15 cellular contexts compared by ENCODE assay signal in the genomic region with DNA sequence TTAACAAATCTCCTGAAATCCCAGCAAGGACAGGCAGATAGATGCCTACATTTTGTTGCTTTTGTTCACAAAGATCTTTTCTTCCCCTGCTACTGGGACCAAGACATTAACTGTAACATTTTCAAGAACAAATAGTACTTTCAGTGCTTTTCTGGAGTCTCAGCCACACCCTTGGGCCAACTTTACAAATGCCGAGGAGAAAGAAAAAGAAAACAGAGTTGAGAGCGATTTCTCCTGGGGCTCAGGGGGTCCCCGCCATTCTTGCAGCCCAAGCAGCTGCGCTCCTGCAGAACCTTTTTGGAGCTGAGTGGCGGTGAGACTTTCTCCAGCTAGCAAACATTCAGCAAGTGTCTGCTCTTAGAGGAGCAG. TPM values are rescaled to one million over a fixed set of nuclear protein-coding genes. Genes with fewer than 3 reads are reported as not detected.
DNase-seq lines count a peak whose midpoint lies in the region; ATAC-seq and TF ChIP-seq lines count a peak whose summit lies in the region.
"Had no signal": no experiment of that assay in that cellular context is flagged by ENCODE, and none has a peak within 500 bp of the region (broad histone marks: within the 10 kb centered on the region; RNA-seq: fewer than 3 reads in every experiment).

No MANE protein-coding gene starts in this region.

- no peak overlapping the region for H2AK5ac ChIP-seq in mesenchymal stem cell (ENCODE audit: low read length, severe bottlenecking)

- no peak overlapping the region for H4K8ac ChIP-seq in mesenchymal stem cell (ENCODE audit: low read length)

- H3K23ac ChIP-seq in mesenchymal stem cell (ENCODE audit: low read length in 2 of 2): no peak overlapping the region

- peak overlapping the region in 1 of 2 experiments; percentile 66 for H2BK12ac ChIP-seq in mesenchymal stem cell (ENCODE audit: low read length in 2 of 2)

- no peaks in the 10 kb centered on the region for H3K27me3 ChIP-seq in HUES48 (ENCODE audit: control insufficient read depth, insufficient read depth, low read length)
- H3K27me3 ChIP-seq in mesenchymal stem cell (ENCODE audit: control insufficient read depth in 1 of 2, insufficient read depth in 1 of 2, low read length in 2 of 2): no peaks in the 10 kb centered on the region
- peaks cover 0 to 4% of the 10 kb centered on the region in 2 donors for H3K27me3 ChIP-seq in stomach smooth muscle (ENCODE audit: control insufficient read depth in 1 of 2, insufficient read depth in 2 of 2, low read length in 2 of 2)
- H3K27me3 ChIP-seq in ovary: no peaks in the 10 kb centered on the region
- H3K27me3 ChIP-seq in BE2C: no peaks in the 10 kb centered on the region

- peak overlapping the region; percentile 28 for H2BK15ac ChIP-seq in mesenchymal stem cell (ENCODE audit: low read depth, poor library complexity, severe bottlenecking)

- no peak overlapping the region for H3K4me3 Mint-ChIP-seq in T-cell
- H3K4me3 Mint-ChIP-seq: CD4-positive, CD25-positive, alpha-beta regulatory T cell; dendritic cell treated with granulocyte-macrophage colony-stimulating factor and Interleukin-4, amounts not matched to agents 40 ng/mL and 50 ng/mL, for 4 days had no signal

- peak overlapping the region in 1 of 2 experiments; percentile 43 for H3K18ac ChIP-seq in mesenchymal stem cell (ENCODE audit: low read depth in 1 of 2, low read length in 2 of 2)

- no peak for ATAC-seq in HG03175 (IDR thresholded peaks at IDR 0.05; ENCODE audit: unreplicated experiment)
- no peak for ATAC-seq in T-cell (replicated peaks in 1 of 4)
- ATAC-seq: activated CD4-positive, CD25-positive, alpha-beta regulatory T cell treated with anti-CD3 and anti-CD28 coated beads, Interleukin-2, amount 50 U/mL, for 24 hours; SK-N-SH treated with all-trans-retinoic acid at 6 μM for 48 hours had no signal

- H3K79me1 ChIP-seq in mesenchymal stem cell (replicated peaks; ENCODE audit: low read length, poor library complexity, severe bottlenecking): no peaks in the 10 kb centered on the region

- H3K4ac ChIP-seq in mesenchymal stem cell (ENCODE audit: low read depth in 1 of 2, low read length in 2 of 2): no peak overlapping the region

- H3K9me3 Mint-ChIP-seq in T-cell: no peaks in the 10 kb centered on the region
- H3K9me3 Mint-ChIP-seq: dendritic cell treated with granulocyte-macrophage colony-stimulating factor and Interleukin-4, amounts not matched to agents 40 ng/mL and 50 ng/mL, for 4 days had no signal

- H2BK5ac ChIP-seq in mesenchymal stem cell (ENCODE audit: low read depth, low read length, poor library complexity, severe bottlenecking): peak overlapping the region; percentile 19

- H3K27ac Mint-ChIP-seq in T-cell: no peak overlapping the region
- H3K27ac Mint-ChIP-seq: CD4-positive, CD25-positive, alpha-beta regulatory T cell; dendritic cell treated with granulocyte-macrophage colony-stimulating factor and Interleukin-4, amounts not matched to agents 40 ng/mL and 50 ng/mL, for 4 days had no signal

- peak overlapping the region; percentile 49 for H2BK120ac ChIP-seq in mesenchymal stem cell (ENCODE audit: low read depth, low read length)

- H3K14ac ChIP-seq in mesenchymal stem cell (ENCODE audit: low read length in 2 of 2): no peak overlapping the region

- POLR2A ChIA-PET in T-cell (lab: Charles Lee): no interaction called here

- no peak for TF ChIP-seq CTCF in choroid plexus epithelial cell (conservative IDR thresholded peaks at IDR 0.05; ENCODE audit: low read depth, low read length)
- TF ChIP-seq CTCF in ovary (IDR thresholded peaks at IDR 0.05): no peak
- TF ChIP-seq CTCF in BE2C (IDR thresholded peaks at IDR 0.05; ENCODE audit: low read depth, low read length): no peak

- peak overlapping the region; percentile 5 for H3K27ac ChIP-seq in HUES48 (ENCODE audit: low read depth, low read length)
- no peak overlapping the region for H3K27ac ChIP-seq in mesenchymal stem cell (ENCODE audit: low read length, poor library complexity, severe bottlenecking)
- H3K27ac ChIP-seq in stomach smooth muscle (ENCODE audit: low read length): peak overlapping the region; percentile 4
- peak overlapping the region in 1 of 2 donors; percentile 28 for H3K27ac ChIP-seq in ovary

- H3K9me3 ChIP-seq in HUES48 (ENCODE audit: control insufficient read depth, insufficient read depth, low read length): no peaks in the 10 kb centered on the region
- no peaks in the 10 kb centered on the region for H3K9me3 ChIP-seq in mesenchymal stem cell (ENCODE audit: control insufficient read depth, low read length)
- H3K9me3 ChIP-seq in stomach smooth muscle (ENCODE audit: control insufficient read depth in 2 of 2, low read length in 2 of 2): no peaks in the 10 kb centered on the region
- no peaks in the 10 kb centered on the region for H3K9me3 ChIP-seq in ovary
- H3K9me3 ChIP-seq in BE2C: no peaks in the 10 kb centered on the region

- H3K36me3 Mint-ChIP-seq in T-cell: no peaks in the 10 kb centered on the region
- H3K36me3 Mint-ChIP-seq: CD4-positive, CD25-positive, alpha-beta regulatory T cell had no signal

- TF ChIP-seq EP300 in ovary (IDR thresholded peaks at IDR 0.05): no peak

- H3K4me1 ChIP-seq in HUES48 (ENCODE audit: control insufficient read depth, insufficient read depth, low read length) (peaks cover 15% of the 10 kb centered on the region), mesenchymal stem cell (ENCODE audit: control insufficient read depth, insufficient read depth, low read depth, low read length) (peaks cover 2% of the 10 kb centered on the region), stomach smooth muscle (ENCODE audit: control insufficient read depth, insufficient read depth, low read length) (no peaks in the 10 kb centered on the region), ovary (ENCODE audit: insufficient read depth) (no peaks in the 10 kb centered on the region), BE2C (no peaks in the 10 kb centered on the region)

- H3K4me3 ChIP-seq in HUES48 (ENCODE audit: low read depth, low read length): no peak overlapping the region
- H3K4me3 ChIP-seq in choroid plexus epithelial cell (ENCODE audit: low read depth, low read length): peak overlapping the region; percentile 54
- H3K4me3 ChIP-seq in mesenchymal stem cell (ENCODE audit: insufficient read depth in 1 of 2, low read depth in 1 of 2, low read length in 2 of 2): peak overlapping the region in 1 of 2 experiments; percentile 69
- peak overlapping the region in 1 of 2 donors; percentile 35 for H3K4me3 ChIP-seq in stomach smooth muscle (ENCODE audit: low read length in 2 of 2)
- no peak overlapping the region for H3K4me3 ChIP-seq in ovary
- H3K4me3 ChIP-seq in BE2C (ENCODE audit: low read depth, low read length): no peak overlapping the region

- H3K9ac ChIP-seq in HUES48 (ENCODE audit: low read depth, low read length): no peak overlapping the region
- H3K9ac ChIP-seq in mesenchymal stem cell (ENCODE audit: low read length): peak overlapping the region; percentile 87
- H3K9ac ChIP-seq in stomach smooth muscle (ENCODE audit: low read length in 2 of 2): no peak overlapping the region

- CTCF ChIA-PET in T-cell (lab: Charles Lee): no interaction called here

- peak; percentile 34 for DNase-seq in choroid plexus epithelial cell (ENCODE audit: low read depth)
- no peak for DNase-seq in mesenchymal stem cell
- DNase-seq in ovary: no peak
- no peak for DNase-seq in BE2C
- DNase-seq in T-cell: no peak
- DNase-seq: activated effector memory CD4-positive, alpha-beta T cell treated with Interleukin-2 at 50 U/mL for 16 hours; CD4-positive, CD25-positive, alpha-beta regulatory T cell; stimulated activated CD4-positive, alpha-beta T cell treated with anti-CD3 and anti-CD28 coated beads, Interleukin-1b, Interleukin-23, amount 100 ng/mL, for 48 hours; stimulated activated naive CD8-positive, alpha-beta T cell treated with anti-CD3 and anti-CD28 coated beads, Interleukin-15, Interleukin-2, amounts not matched to agents 100 U/mL and 50 U/mL, for 24 hours had no signal

- no peak for TF ChIP-seq POLR2A in ovary (IDR thresholded peaks at IDR 0.05)

- no peaks in the 10 kb centered on the region for H3K36me3 ChIP-seq in HUES48 (ENCODE audit: control insufficient read depth, insufficient read depth, low read length)
- H3K36me3 ChIP-seq in mesenchymal stem cell (ENCODE audit: control insufficient read depth in 1 of 2, insufficient read depth in 2 of 2, low read depth in 1 of 2, low read length in 2 of 2): no peaks in the 10 kb centered on the region
- no peaks in the 10 kb centered on the region for H3K36me3 ChIP-seq in stomach smooth muscle (ENCODE audit: control insufficient read depth in 2 of 2, insufficient read depth in 2 of 2, low read length in 2 of 2)
- no peaks in the 10 kb centered on the region for H3K36me3 ChIP-seq in ovary
- H3K36me3 ChIP-seq in BE2C: no peaks in the 10 kb centered on the region

- 94% methylated on average over 5 of the region's 5 CpGs for WGBS in mesenchymal stem cell
- WGBS in ovary, 3 donors: 14 to 33% (median 18%) methylated on average over 5 of the region's 5 CpGs

- no peaks in the 10 kb centered on the region for H3K4me1 Mint-ChIP-seq in T-cell

- H3K27me3 Mint-ChIP-seq in T-cell: peaks cover 28 to 36% of the 10 kb centered on the region in 2 donors

- intact Hi-C loops in ovary (cut with DNase I): no loop called here

- no peak overlapping the region for H2AFZ ChIP-seq in mesenchymal stem cell (ENCODE audit: low read depth, low read length)

- H4K91ac ChIP-seq in mesenchymal stem cell (ENCODE audit: low read length): peak overlapping the region; percentile 39

- no peak overlapping the region for H3K4me2 ChIP-seq in mesenchymal stem cell (ENCODE audit: low read length, poor library complexity, severe bottlenecking)

RNA-seq across cellular contexts. Expression of gene EID1, which starts 18.8 kb away (rescaled TPM):
- polyA plus RNA-seq in mesenchymal stem cell (2013, experiment 1 of 2): 264 TPM
- polyA plus RNA-seq in mesenchymal stem cell (2013, experiment 2 of 2): 277 TPM
- total RNA-seq in ovary: 100 to 1,000 TPM; 151 to 256 (median 219) TPM
- 100 to 1,000 TPM; 206 to 229 TPM for polyA plus RNA-seq in ovary
- 466 TPM for polyA plus RNA-seq in BE2C (2012; ENCODE audit: insufficient read depth, insufficient read length, low read depth)
- total RNA-seq in T-cell: 10 to 100 TPM; 43.4 to 82.0 (median 74.4) TPM
